ENCODE assay signal across 7 cellular contexts in genomic region chr12:55746147-55746912, GRCh38. TPM values are rescaled to one million over a fixed set of nuclear protein-coding genes. Genes with fewer than 3 reads are reported as not detected.
DNase-seq lines count a peak whose midpoint lies in the region; TF ChIP-seq lines count a peak whose summit lies in the region.
"Had no signal": no experiment of that assay in that cellular context is flagged by ENCODE, and none has a peak within 500 bp of the region (broad histone marks: within the 10 kb centered on the region; RNA-seq: fewer than 3 reads in every experiment).

No MANE protein-coding gene starts in this region.

- H3K4me3 Mint-ChIP-seq in activated naive CD8-positive, alpha-beta T cell = peak overlapping the region; percentile 44
- H3K4me3 Mint-ChIP-seq in activated naive CD8-positive, alpha-beta T cell treated with anti-CD3 and anti-CD28 coated beads for 36 hours = no peak overlapping the region
- H3K4me3 Mint-ChIP-seq in endothelial cell (ENCODE audit: unreplicated experiment) = peak overlapping the region; percentile 87
- H3K4me3 Mint-ChIP-seq: dendritic cell treated with granulocyte-macrophage colony-stimulating factor and Interleukin-4, amounts not matched to agents 40 ng/mL and 50 ng/mL, for 4 days had no signal

- no peaks in the 10 kb centered on the region for H3K9me3 Mint-ChIP-seq in activated naive CD8-positive, alpha-beta T cell (ENCODE audit: low read depth)
- H3K9me3 Mint-ChIP-seq in activated naive CD8-positive, alpha-beta T cell treated with anti-CD3 and anti-CD28 coated beads for 36 hours = no peaks in the 10 kb centered on the region
- H3K9me3 Mint-ChIP-seq in endothelial cell (ENCODE audit: unreplicated experiment) = no peaks in the 10 kb centered on the region
- H3K9me3 Mint-ChIP-seq: dendritic cell treated with granulocyte-macrophage colony-stimulating factor and Interleukin-4, amounts not matched to agents 40 ng/mL and 50 ng/mL, for 4 days had no signal

- H3K27me3 Mint-ChIP-seq in activated naive CD8-positive, alpha-beta T cell = no peaks in the 10 kb centered on the region
- no peaks in the 10 kb centered on the region for H3K27me3 Mint-ChIP-seq in activated naive CD8-positive, alpha-beta T cell treated with anti-CD3 and anti-CD28 coated beads for 36 hours
- peaks cover 13% of the 10 kb centered on the region for H3K27me3 Mint-ChIP-seq in endothelial cell (ENCODE audit: unreplicated experiment)

- peak overlapping the region; percentile 70 for H3K27ac Mint-ChIP-seq in activated naive CD8-positive, alpha-beta T cell
- no peak overlapping the region for H3K27ac Mint-ChIP-seq in activated naive CD8-positive, alpha-beta T cell treated with anti-CD3 and anti-CD28 coated beads for 36 hours
- H3K27ac Mint-ChIP-seq in endothelial cell (ENCODE audit: unreplicated experiment) = peak overlapping the region; percentile 77
- H3K27ac Mint-ChIP-seq: dendritic cell treated with granulocyte-macrophage colony-stimulating factor and Interleukin-4, amounts not matched to agents 40 ng/mL and 50 ng/mL, for 4 days had no signal

- DNase-seq in activated naive CD8-positive, alpha-beta T cell treated with anti-CD3 and anti-CD28 coated beads for 36 hours = no peak
- DNase-seq in endothelial cell (ENCODE audit: low spot score) = no peak
- no peak for DNase-seq in DMS79 treated with DMSO at 0.1 percent for 48 hours (lab: John Stamatoyannopoulos, UW)
- DNase-seq in inferior parietal cortex (ENCODE audit: extremely low spot score) = no peak

- H3K27ac ChIP-seq in temporal lobe (ENCODE audit: low read depth, low read length) = peak overlapping the region; percentile 32

- no peak for TF ChIP-seq CTCF in endothelial cell (IDR thresholded peaks at IDR 0.05; ENCODE audit: unreplicated experiment)

- H3K4me1 Mint-ChIP-seq in activated naive CD8-positive, alpha-beta T cell (ENCODE audit: low read depth) = peaks cover 30% of the 10 kb centered on the region
- peaks cover 33% of the 10 kb centered on the region for H3K4me1 Mint-ChIP-seq in activated naive CD8-positive, alpha-beta T cell treated with anti-CD3 and anti-CD28 coated beads for 36 hours
- peaks cover 27% of the 10 kb centered on the region for H3K4me1 Mint-ChIP-seq in endothelial cell (ENCODE audit: unreplicated experiment)

- H3K36me3 Mint-ChIP-seq in activated naive CD8-positive, alpha-beta T cell = no peaks in the 10 kb centered on the region
- peaks cover 7% of the 10 kb centered on the region for H3K36me3 Mint-ChIP-seq in activated naive CD8-positive, alpha-beta T cell treated with anti-CD3 and anti-CD28 coated beads for 36 hours
- H3K36me3 Mint-ChIP-seq in endothelial cell (ENCODE audit: low read depth, unreplicated experiment) = peaks cover 17% of the 10 kb centered on the region

RNA-seq across cellular contexts. Expression of gene GDF11, which starts 3.4 kb away (rescaled TPM):
- total RNA-seq in activated naive CD8-positive, alpha-beta T cell treated with anti-CD3 and anti-CD28 coated beads for 36 hours = 10 to 100 TPM; 11.9 to 12.9 TPM
- 9.3 TPM for total RNA-seq in endothelial cell (ENCODE audit: unreplicated experiment)
- 8.6 TPM for total RNA-seq in temporal lobe

RNA-seq across cellular contexts. Expression of gene CD63, which starts 17.5 kb away (rescaled TPM):
- 100 to 1,000 TPM; 113 to 117 TPM for total RNA-seq in activated naive CD8-positive, alpha-beta T cell treated with anti-CD3 and anti-CD28 coated beads for 36 hours
- total RNA-seq in endothelial cell (ENCODE audit: unreplicated experiment) (1,134 TPM), temporal lobe (115 TPM)

RNA-seq across cellular contexts. Expression of gene RDH5, which starts 26.1 kb away (rescaled TPM):
- total RNA-seq in activated naive CD8-positive, alpha-beta T cell treated with anti-CD3 and anti-CD28 coated beads for 36 hours = 1 to 10 TPM; 4.2 to 6.7 TPM
- total RNA-seq in endothelial cell (ENCODE audit: unreplicated experiment) (4.4 TPM), temporal lobe (3.0 TPM)

RNA-seq across cellular contexts. Expression of gene BLOC1S1, which starts 30.5 kb away (rescaled TPM):
- total RNA-seq in activated naive CD8-positive, alpha-beta T cell treated with anti-CD3 and anti-CD28 coated beads for 36 hours = 10 to 100 TPM; 81.9 to 88.4 TPM
- 66.5 TPM for total RNA-seq in endothelial cell (ENCODE audit: unreplicated experiment)
- total RNA-seq in temporal lobe = 27.5 TPM

RNA-seq across cellular contexts. Expression of gene ITGA7, which starts 38.6 kb away (rescaled TPM):
- 1 to 10 TPM; 3.3 to 3.7 TPM for total RNA-seq in activated naive CD8-positive, alpha-beta T cell treated with anti-CD3 and anti-CD28 coated beads for 36 hours
- total RNA-seq in endothelial cell (ENCODE audit: unreplicated experiment) = 4.0 TPM
- 9.1 TPM for total RNA-seq in temporal lobe
